ENCODE assay signal across 17 cellular contexts in genomic region chr6:137432054-137432545, GRCh38.
DNase-seq lines count a peak whose midpoint lies in the region; ATAC-seq and TF ChIP-seq lines count a peak whose summit lies in the region.
"Had no signal": no experiment of that assay in that cellular context is flagged by ENCODE, and none has a peak within 500 bp of the region (broad histone marks: within the 10 kb centered on the region; RNA-seq: fewer than 3 reads in every experiment).

No MANE protein-coding gene starts in this region.

- H2BK120ac ChIP-seq in trophoblast cell (ENCODE audit: insufficient read depth, low read length, poor library complexity) = no peak overlapping the region

- no peak overlapping the region for H3K14ac ChIP-seq in trophoblast cell (ENCODE audit: low read length)

- TF ChIP-seq CTCF in brain (conservative IDR thresholded peaks at IDR 0.05) = no peak
- no peak for TF ChIP-seq CTCF in MCF 10A (IDR thresholded peaks at IDR 0.05; ENCODE audit: unreplicated experiment)

- H4K91ac ChIP-seq in trophoblast cell (ENCODE audit: low read depth, low read length) = no peak overlapping the region

- H4K8ac ChIP-seq in trophoblast cell (ENCODE audit: low read depth, low read length) = no peak overlapping the region

- H3K18ac ChIP-seq in trophoblast cell (ENCODE audit: low read length) = no peak overlapping the region

- POLR2A ChIA-PET in MCF 10A (lab: Yijun Ruan, JAX) = no interaction called here

- no CpG with 5 or more reads among the region's 4 CpGs for WGBS in trophoblast cell (ENCODE audit: extremely low coverage, insufficient coverage, insufficient read length)

- CTCF ChIA-PET in MCF 10A (lab: Yijun Ruan, JAX) = no interaction called here

- no peaks in the 10 kb centered on the region for H3K9me3 ChIP-seq in trophoblast cell (ENCODE audit: insufficient read depth, low read depth, low read length)
- H3K9me3 ChIP-seq: sigmoid colon, thyroid gland had no signal

- no peaks in the 10 kb centered on the region for H3K79me1 ChIP-seq in trophoblast cell (ENCODE audit: low read length)

- H3K4me2 ChIP-seq in trophoblast cell (ENCODE audit: low read length) = no peak overlapping the region

- no peak overlapping the region for H3K9ac ChIP-seq in trophoblast cell (ENCODE audit: low read length)
- H3K9ac ChIP-seq: GM23248 had no signal

- no peaks in the 10 kb centered on the region for H3K36me3 ChIP-seq in trophoblast cell (ENCODE audit: control insufficient read depth in 1 of 2, insufficient read depth in 2 of 2, low read length in 2 of 2)
- H3K36me3 ChIP-seq: sigmoid colon, thyroid gland had no signal

- H3K27me3 Mint-ChIP-seq in brain (peaks cover 8% of the 10 kb centered on the region), MCF 10A (ENCODE audit: insufficient read depth, unreplicated experiment) (no peaks in the 10 kb centered on the region)

- no peaks in the 10 kb centered on the region for H3K27me3 ChIP-seq in trophoblast cell (ENCODE audit: insufficient read depth, low read length)
- H3K27me3 ChIP-seq: sigmoid colon, thyroid gland had no signal

- H3K27ac ChIP-seq in trophoblast cell (ENCODE audit: low read depth, low read length) = no peak overlapping the region
- H3K27ac ChIP-seq: C4-2B, GM23248, sigmoid colon, thyroid gland had no signal

- H3K4ac ChIP-seq in trophoblast cell (ENCODE audit: low read depth, low read length) = no peak overlapping the region

- H3K79me2 ChIP-seq in trophoblast cell (ENCODE audit: control insufficient read depth, insufficient read depth, low read length, poor library complexity) = no peaks in the 10 kb centered on the region

- H3K4me3 Mint-ChIP-seq in brain (peak overlapping the region in 1 of 5 experiments; percentile 9), MCF 10A (ENCODE audit: unreplicated experiment) (no peak overlapping the region)
- H3K4me3 Mint-ChIP-seq: T-helper 1 cell treated with Interleukin-12 subunit alpha and Interleukin-12 subunit beta and Interleukin-4 antibody, amounts not matched to agents 30 μg/mL and 1 μg/mL, for 36 hours had no signal

- no peak overlapping the region for H3K4me3 ChIP-seq in trophoblast cell (ENCODE audit: low read depth, low read length)
- H3K4me3 ChIP-seq: GM23248, sigmoid colon, thyroid gland had no signal

- intact Hi-C loops in MCF 10A (cut with micrococcal nuclease) = no loop called here

- DNase-seq in HT-29 (ENCODE audit: low spot score) (no peak), KG1 (lab: John Stamatoyannopoulos, UW) (no peak), trophoblast cell (no peak), MCF 10A (ENCODE audit: unreplicated experiment) (no peak)
- DNase-seq: activated CD4-positive, alpha-beta T cell treated with anti-CD3 and anti-CD28 coated beads, Interleukin-2, amount 50 U/mL, for 4 hours; activated naive CD4-positive, alpha-beta T cell treated with anti-CD3 and anti-CD28 coated beads, Interleukin-2, amount 50 U/mL, for 16 hours; GM23248; NCI-H1105 treated with DMSO at 0.1 percent for 48 hours; OCI-M1; sigmoid colon; thyroid gland had no signal

- no peaks in the 10 kb centered on the region for H3K36me3 Mint-ChIP-seq in brain
- no peaks in the 10 kb centered on the region for H3K36me3 Mint-ChIP-seq in MCF 10A (ENCODE audit: insufficient read depth, unreplicated experiment)

- no peak overlapping the region for H3K23ac ChIP-seq in trophoblast cell (ENCODE audit: low read length)

- BruUV-seq in MCF 10A (replicated peaks; lab: Mats Ljungman, UMichigan) = no TSS peak

- peak overlapping the region in 4 of 5 experiments; percentile 44 to 82 (median 56) for H3K27ac Mint-ChIP-seq in brain
- no peak overlapping the region for H3K27ac Mint-ChIP-seq in MCF 10A (ENCODE audit: low read depth, unreplicated experiment)
- H3K27ac Mint-ChIP-seq: T-helper 1 cell treated with Interleukin-12 subunit alpha and Interleukin-12 subunit beta and Interleukin-4 antibody, amounts not matched to agents 30 μg/mL and 1 μg/mL, for 36 hours had no signal

- no peak overlapping the region for H2AFZ ChIP-seq in trophoblast cell (ENCODE audit: insufficient read depth, low read length, poor library complexity)
- H2AFZ ChIP-seq: GM23248 had no signal

- no peak overlapping the region for H2BK5ac ChIP-seq in trophoblast cell (ENCODE audit: low read depth, low read length, poor library complexity)

- H2BK12ac ChIP-seq in trophoblast cell (ENCODE audit: low read length) = no peak overlapping the region

- H2AK5ac ChIP-seq in trophoblast cell (ENCODE audit: low read length) = no peak overlapping the region

- H3K4me1 Mint-ChIP-seq in brain (peaks cover 29% of the 10 kb centered on the region), MCF 10A (ENCODE audit: insufficient read depth, unreplicated experiment) (no peaks in the 10 kb centered on the region)

- H3K9me3 Mint-ChIP-seq in brain (no peaks in the 10 kb centered on the region), MCF 10A (ENCODE audit: unreplicated experiment) (no peaks in the 10 kb centered on the region)
- H3K9me3 Mint-ChIP-seq: T-helper 1 cell treated with Interleukin-12 subunit alpha and Interleukin-12 subunit beta and Interleukin-4 antibody, amounts not matched to agents 30 μg/mL and 1 μg/mL, for 36 hours had no signal

- H4K12ac ChIP-seq in trophoblast cell (ENCODE audit: low read depth, low read length) = no peak overlapping the region

- peak; percentile 71 for ATAC-seq in GM18502 (IDR thresholded peaks at IDR 0.05; ENCODE audit: poor library complexity, unreplicated experiment)
- ATAC-seq in GM21447 (IDR thresholded peaks at IDR 0.05; ENCODE audit: unreplicated experiment) = peak; percentile 72
- peak; percentile 56 for ATAC-seq in HG03342 (IDR thresholded peaks at IDR 0.05; ENCODE audit: unreplicated experiment)

- no peaks in the 10 kb centered on the region for H3K4me1 ChIP-seq in trophoblast cell (ENCODE audit: control insufficient read depth in 1 of 2, insufficient read depth in 2 of 2, low read length in 2 of 2)
- H3K4me1 ChIP-seq: sigmoid colon, thyroid gland had no signal
